In the genomic region with DNA sequence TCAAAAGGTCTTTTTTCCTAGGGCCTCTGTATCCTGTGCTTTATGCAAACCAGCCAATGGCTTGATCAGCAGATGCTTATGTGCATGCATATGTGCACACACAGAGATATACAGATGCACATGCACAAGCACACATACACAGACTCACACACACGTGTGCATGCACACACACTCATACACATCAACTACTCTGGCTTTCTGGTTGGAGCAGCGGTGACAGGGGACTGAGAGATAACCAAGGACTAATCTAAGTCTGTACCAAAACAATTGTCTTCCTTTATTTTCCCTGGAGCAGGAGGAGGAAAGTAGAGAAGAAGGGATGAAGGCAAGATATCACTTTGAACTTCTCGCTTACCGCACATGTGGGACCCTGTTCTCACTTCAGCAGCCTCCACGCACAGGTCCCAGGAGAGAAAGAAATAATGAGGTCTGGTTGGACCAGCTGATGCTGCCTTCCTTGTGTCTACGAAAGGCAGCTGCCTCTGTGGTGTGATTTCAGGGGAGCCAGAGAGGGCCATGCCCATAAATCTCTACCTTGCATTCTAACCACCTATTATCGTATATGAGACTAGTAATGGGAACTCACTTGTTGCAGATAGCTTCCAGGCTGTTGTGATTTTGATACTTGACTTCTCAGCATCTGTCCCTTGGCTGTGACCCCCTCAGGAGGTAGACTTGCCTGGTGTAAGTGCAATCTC, we compare ENCODE assay signal across 23 cellular contexts.
"Had no signal": no experiment of that assay in that cellular context is flagged by ENCODE, and none has a peak within 500 bp of the region (broad histone marks: within the 10 kb centered on the region; RNA-seq: fewer than 3 reads in every experiment).

No MANE protein-coding gene starts in this region.

- H3K4me3 ChIP-seq: coronary artery, dorsolateral prefrontal cortex, esophagus squamous epithelium, gastrocnemius medialis, heart left ventricle, hepatocyte, left lung, lower lobe of right lung, mucosa of descending colon had no signal

- H3K27ac Mint-ChIP-seq: effector memory CD8-positive, alpha-beta T cell; immature natural killer cell; mesothelial cell of epicardium; naive B cell had no signal

- H3K27ac ChIP-seq: coronary artery, dorsolateral prefrontal cortex, esophagus squamous epithelium, gastrocnemius medialis, heart left ventricle, hepatocyte, left lung, lower lobe of right lung had no signal

- H3K9me3 Mint-ChIP-seq: effector memory CD8-positive, alpha-beta T cell had no signal

- H3K36me3 ChIP-seq: esophagus squamous epithelium, gastrocnemius medialis, heart left ventricle, left lung, lower lobe of right lung had no signal

- H3K36me3 Mint-ChIP-seq: immature natural killer cell, mesothelial cell of epicardium, naive B cell had no signal

- H3K4me3 Mint-ChIP-seq: effector memory CD8-positive, alpha-beta T cell; immature natural killer cell; mesothelial cell of epicardium; naive B cell had no signal

- H3K27me3 ChIP-seq: esophagus squamous epithelium, gastrocnemius medialis, heart left ventricle, left lung had no signal

- H3K4me1 Mint-ChIP-seq: immature natural killer cell, naive B cell had no signal

- H3K9me3 ChIP-seq: esophagus squamous epithelium, gastrocnemius medialis, lower lobe of right lung, mucosa of descending colon had no signal

- DNase-seq: dermis blood vessel endothelial cell; dorsolateral prefrontal cortex; effector CD8-positive, alpha-beta T cell; effector memory CD8-positive, alpha-beta T cell; esophagus squamous epithelium; foreskin fibroblast; foreskin melanocyte; gastrocnemius medialis; heart left ventricle; hypothalamus; immature natural killer cell; islet precursor cell; kidney; left cardiac atrium; left lung; left ventricle myocardium superior; lower lobe of right lung; mesenchymal stem cell; mucosa of descending colon; naive B cell had no signal

- ATAC-seq: effector memory CD8-positive, alpha-beta T cell; gastrocnemius medialis; heart left ventricle; left cardiac atrium; left lung; left ventricle myocardium superior; lower lobe of right lung; mucosa of descending colon had no signal

- H3K4me1 ChIP-seq: esophagus squamous epithelium, gastrocnemius medialis, heart left ventricle, left lung, lower lobe of right lung had no signal
